Comparison of ENCODE assay signal across 9 cellular contexts in genomic region chr10:77927343-77928256, GRCh38. TPM values are rescaled to one million over a fixed set of nuclear protein-coding genes. Genes with fewer than 3 reads are reported as not detected.
DNase-seq lines count a peak whose midpoint lies in the region; ATAC-seq, FAIRE-seq and TF ChIP-seq lines count a peak whose summit lies in the region.
"Had no signal": no experiment of that assay in that cellular context is flagged by ENCODE, and none has a peak within 500 bp of the region (broad histone marks: within the 10 kb centered on the region; RNA-seq: fewer than 3 reads in every experiment).

No MANE protein-coding gene starts in this region.

- peak overlapping the region; percentile 90 for H3K4me3 Mint-ChIP-seq in neural progenitor cell

- peak overlapping the region; percentile 75 to 85 (median 82); a peak in 20 of 22 replicates for H3K9ac ChIP-seq in BLaER1 treated with 17β-estradiol and CSF1 and Interleukin-3, amounts not matched to agents 10 nM and 100 nM
- peak overlapping the region; percentile 25 to 42 for H3K9ac ChIP-seq in duodenal mucosa (ENCODE audit: low read depth in 1 of 2, low read length in 2 of 2)
- H3K9ac ChIP-seq in neural progenitor cell, result no peak overlapping the region

- H3K4me3 ChIP-seq in BLaER1 treated with 17β-estradiol and CSF1 and Interleukin-3, amounts not matched to agents 10 nM and 100 nM, result peak overlapping the region; percentile 67 to 87 (median 76)
- H3K4me3 ChIP-seq in LNCaP clone FGC (ENCODE audit: low read depth, low read length), result peak overlapping the region; percentile 65
- peak overlapping the region; percentile 61 to 82 for H3K4me3 ChIP-seq in duodenal mucosa (ENCODE audit: low read depth in 1 of 2, low read length in 2 of 2)
- H3K4me3 ChIP-seq in neural progenitor cell, result peak overlapping the region; percentile 75

- peak overlapping the region; percentile 35 for H2AFZ ChIP-seq in neural progenitor cell (replicated peaks)

- H3K36me3 ChIP-seq in BLaER1 treated with 17β-estradiol and CSF1 and Interleukin-3, amounts not matched to agents 10 nM and 100 nM, result peaks cover 0 to under 1% (median 0%) of the 10 kb centered on the region in 11 experiments; a peak in 1 of 22 replicates
- no peaks in the 10 kb centered on the region for H3K36me3 ChIP-seq in duodenal mucosa (ENCODE audit: control insufficient read depth in 1 of 2, insufficient read depth in 2 of 2, low read length in 2 of 2)
- H3K36me3 ChIP-seq in neural progenitor cell, result no peaks in the 10 kb centered on the region

- DNase-seq in LNCaP clone FGC (ENCODE audit: low read depth) (no peak), neural progenitor cell (ENCODE audit: low spot score) (peak; percentile 50), KG1 (lab: John Stamatoyannopoulos, UW) (no peak), D721Med (ENCODE audit: insufficient read length, low spot score) (no peak)

- ATAC-seq in GM19467 (IDR thresholded peaks at IDR 0.05; ENCODE audit: unreplicated experiment) (no peak), HG03565 (IDR thresholded peaks at IDR 0.05; ENCODE audit: unreplicated experiment) (no peak)

- FAIRE-seq in D721Med (lab: Jason Lieb, UNC), result no peak
- FAIRE-seq: colon had no signal

- H3K4me1 Mint-ChIP-seq in neural progenitor cell, result peaks cover 25% of the 10 kb centered on the region

- peaks cover 27 to 60% (median 51%) of the 10 kb centered on the region in 11 experiments for H3K27me3 ChIP-seq in BLaER1 treated with 17β-estradiol and CSF1 and Interleukin-3, amounts not matched to agents 10 nM and 100 nM
- H3K27me3 ChIP-seq in duodenal mucosa (ENCODE audit: control insufficient read depth in 1 of 2, insufficient read depth in 2 of 2, low read length in 2 of 2) (no peaks in the 10 kb centered on the region), neural progenitor cell (peaks cover 19% of the 10 kb centered on the region)

- peaks cover 0 to 43% (median 17%) of the 10 kb centered on the region in 11 experiments; a peak in 13 of 22 replicates for H4K20me1 ChIP-seq in BLaER1 treated with 17β-estradiol and CSF1 and Interleukin-3, amounts not matched to agents 10 nM and 100 nM
- H4K20me1 ChIP-seq in neural progenitor cell (ENCODE audit: low read depth), result peaks cover 31% of the 10 kb centered on the region

- no peaks in the 10 kb centered on the region for H3K9me3 Mint-ChIP-seq in neural progenitor cell

- peak overlapping the region in 1 of 11 experiments; percentile 72; a peak in 4 of 22 replicates for H3K27ac ChIP-seq in BLaER1 treated with 17β-estradiol and CSF1 and Interleukin-3, amounts not matched to agents 10 nM and 100 nM
- no peak overlapping the region for H3K27ac ChIP-seq in duodenal mucosa (ENCODE audit: low read depth, low read length)
- H3K27ac ChIP-seq in neural progenitor cell, result no peak overlapping the region

- peaks cover 6% of the 10 kb centered on the region for H3K27me3 Mint-ChIP-seq in neural progenitor cell (ENCODE audit: insufficient read depth, low read depth)

- peak overlapping the region; percentile 94 for H3K27ac Mint-ChIP-seq in neural progenitor cell

- peak overlapping the region; percentile 81 to 100 (median 100) for H3K4me2 ChIP-seq in BLaER1 treated with 17β-estradiol and CSF1 and Interleukin-3, amounts not matched to agents 10 nM and 100 nM
- peak overlapping the region; percentile 87 for H3K4me2 ChIP-seq in neural progenitor cell

- TF ChIP-seq CTCF in LNCaP clone FGC (IDR thresholded peaks at IDR 0.05; ENCODE audit: control insufficient read depth, extremely low read depth, insufficient read depth) (no peak), neural progenitor cell (IDR thresholded peaks at IDR 0.05) (no peak), D721Med (IDR thresholded peaks at IDR 0.05; ENCODE audit: insufficient read depth, missing control alignments) (no peak)

- peaks cover 36% of the 10 kb centered on the region for H3K79me2 ChIP-seq in neural progenitor cell (ENCODE audit: low read depth)

- peaks cover 8% of the 10 kb centered on the region for H3K36me3 Mint-ChIP-seq in neural progenitor cell

- H3F3A ChIP-seq in neural progenitor cell (ENCODE audit: low read depth), result peaks cover 13% of the 10 kb centered on the region

- H3K4me1 ChIP-seq in BLaER1 treated with 17β-estradiol and CSF1 and Interleukin-3, amounts not matched to agents 10 nM and 100 nM, result peaks cover 16 to 29% (median 25%) of the 10 kb centered on the region in 10 experiments
- H3K4me1 ChIP-seq in duodenal mucosa (ENCODE audit: control insufficient read depth in 1 of 2, insufficient read depth in 2 of 2, low read length in 2 of 2) (peaks cover 22 to 26% of the 10 kb centered on the region in 2 donors), neural progenitor cell (peaks cover 23% of the 10 kb centered on the region)

- no peaks in the 10 kb centered on the region for H3K9me3 ChIP-seq in BLaER1 treated with 17β-estradiol and CSF1 and Interleukin-3, amounts not matched to agents 10 nM and 100 nM (replicated peaks in 1 of 11)
- H3K9me3 ChIP-seq in duodenal mucosa (ENCODE audit: control insufficient read depth in 1 of 2, low read length in 2 of 2), result no peaks in the 10 kb centered on the region
- no peaks in the 10 kb centered on the region for H3K9me3 ChIP-seq in neural progenitor cell (ENCODE audit: low read depth)

RNA-seq across cellular contexts. Expression of gene DLG5, which starts 1.0 kb away (rescaled TPM):
- 22.2 and 33.3 TPM in 2 replicates for total RNA-seq in neural progenitor cell (ENCODE audit: low replicate concordance)
